19 cellular contexts compared by ENCODE assay signal in genomic region chr2:102967451-102967850, GRCh38.
DNase-seq lines count a peak whose midpoint lies in the region; ATAC-seq and TF ChIP-seq lines count a peak whose summit lies in the region.
"Had no signal": no experiment of that assay in that cellular context is flagged by ENCODE, and none has a peak within 500 bp of the region (broad histone marks: within the 10 kb centered on the region; RNA-seq: fewer than 3 reads in every experiment).

No MANE protein-coding gene starts in this region.

- no peaks in the 10 kb centered on the region for H3F3A ChIP-seq in SK-N-SH (replicated peaks; ENCODE audit: insufficient read depth)

- peak; percentile 45 to 76; a peak in 3 of 4 replicates for TF ChIP-seq EP300 in SK-N-SH (IDR thresholded peaks at IDR 0.05; ENCODE audit: borderline replicate concordance in 1 of 2, low read depth in 1 of 2, low read length in 1 of 2)

- no peaks in the 10 kb centered on the region; the same call in 1 of the 2 replicates for H3K9me2 ChIP-seq in SK-N-SH

- H3K4me2 ChIP-seq in SK-N-SH: peak overlapping the region; percentile 30; the same call in 1 of the 2 replicates

- TF ChIP-seq RAD21 in SK-N-SH (IDR thresholded peaks at IDR 0.05; ENCODE audit: low read length): no peak

- no peak overlapping the region for H2AFZ ChIP-seq in SK-N-SH (ENCODE audit: low read depth)

- 3% methylated on average over 4 of the region's 4 CpGs for WGBS in SK-N-SH (ENCODE audit: low lambda C conversion rate)

- H3K9ac ChIP-seq in SK-N-SH: no peak overlapping the region

- CTCF ChIA-PET in SK-N-SH (lab: Yijun Ruan, JAX): interaction anchor here (1.0 kb wide), 1 partner anchor 11 kb away, joined by 3 read pairs; no protein-coding TSS in a partner anchor

- peak overlapping the region; percentile 9 to 80; a peak in 3 of 4 replicates for H3K27ac ChIP-seq in SK-N-SH (ENCODE audit: low read depth in 2 of 2, low read length in 1 of 2)
- H3K27ac ChIP-seq: dorsolateral prefrontal cortex, esophagus squamous epithelium, heart left ventricle, ovary, stomach, upper lobe of right lung had no signal

- H3K79me2 ChIP-seq in SK-N-SH (ENCODE audit: insufficient read depth): no peaks in the 10 kb centered on the region

- H3K4me1 ChIP-seq in BE2C (no peaks in the 10 kb centered on the region), SK-N-SH (ENCODE audit: control insufficient read depth in 1 of 2, insufficient read depth in 2 of 2, low read depth in 1 of 2, low read length in 1 of 2) (peaks cover 0 to 12% of the 10 kb centered on the region in 2 experiments; a peak in 2 of 4 replicates)
- H3K4me1 ChIP-seq: esophagus squamous epithelium, heart left ventricle, stomach, upper lobe of right lung had no signal

- TF ChIP-seq CTCF in BE2C (IDR thresholded peaks at IDR 0.05; ENCODE audit: low read depth, low read length) (no peak), SK-N-SH (IDR thresholded peaks at IDR 0.05) (no peak)

- no peaks in the 10 kb centered on the region for H3K27me3 ChIP-seq in BE2C
- H3K27me3 ChIP-seq in SK-N-SH (ENCODE audit: insufficient read depth): no peaks in the 10 kb centered on the region
- H3K27me3 ChIP-seq: dorsolateral prefrontal cortex, esophagus squamous epithelium, heart left ventricle, ovary, stomach, upper lobe of right lung had no signal

- peak; percentile 5 for DNase-seq in BE2C
- DNase-seq in HK-2 (ENCODE audit: unreplicated experiment): peak; percentile 7
- DNase-seq in SK-N-SH: peak; percentile 55
- DNase-seq in kidney tubule cell (ENCODE audit: low spot score): peak; percentile 17
- DNase-seq in erythroblast (lab: John Stamatoyannopoulos, UW): no peak
- DNase-seq in NCI-H2227 treated with DMSO at 0.1 percent for 48 hours (lab: John Stamatoyannopoulos, UW): no peak
- DNase-seq: activated naive CD8-positive, alpha-beta T cell treated with anti-CD3 and anti-CD28 coated beads, Interleukin-2, amount 10 ng/mL, durations not matched to agents 7 days and 5 days; dorsolateral prefrontal cortex; esophagus squamous epithelium; GF-D8; heart left ventricle; islet precursor cell; NCI-H187; ovary; stimulated activated CD4-positive, alpha-beta T cell treated with anti-CD3 and anti-CD28 coated beads, Interleukin-2, amount 100 ng/mL, for 24 hours; stomach; upper lobe of right lung had no signal

- H4K20me1 ChIP-seq in SK-N-SH (ENCODE audit: insufficient read depth): no peaks in the 10 kb centered on the region

- no peak overlapping the region for H3K4me3 ChIP-seq in BE2C (ENCODE audit: low read depth, low read length)
- H3K4me3 ChIP-seq in SK-N-SH (ENCODE audit: low read depth in 2 of 2, low read length in 1 of 2): no peak overlapping the region
- H3K4me3 ChIP-seq: dorsolateral prefrontal cortex, esophagus squamous epithelium, heart left ventricle, ovary, stomach, upper lobe of right lung had no signal

- no peaks in the 10 kb centered on the region for H3K9me3 ChIP-seq in BE2C
- H3K9me3 ChIP-seq in SK-N-SH: no peaks in the 10 kb centered on the region
- H3K9me3 ChIP-seq: esophagus squamous epithelium, heart left ventricle, ovary, stomach, upper lobe of right lung had no signal

- POLR2A ChIA-PET in SK-N-SH (lab: Yijun Ruan, JAX): no interaction called here

- no peak for TF ChIP-seq POLR2A in erythroblast (IDR thresholded peaks at IDR 0.05; ENCODE audit: low read length)

- H3K36me3 ChIP-seq in BE2C: no peaks in the 10 kb centered on the region
- no peaks in the 10 kb centered on the region for H3K36me3 ChIP-seq in SK-N-SH (replicated peaks in 1 of 2; ENCODE audit: control insufficient read depth in 1 of 2, insufficient read depth in 2 of 2, low read length in 1 of 2)
- H3K36me3 ChIP-seq: esophagus squamous epithelium, heart left ventricle, ovary, stomach, upper lobe of right lung had no signal

- ATAC-seq in HG03460 (IDR thresholded peaks at IDR 0.05; ENCODE audit: unreplicated experiment): no peak
- ATAC-seq in GM21723 (IDR thresholded peaks at IDR 0.05; ENCODE audit: unreplicated experiment): no peak
- ATAC-seq: heart left ventricle, upper lobe of right lung had no signal

TF ChIP-seq in SK-N-SH, 30 proteins besides CTCF, POLR2A, EP300 and RAD21 (continues in another document):
- TF ChIP-seq ELF1 (IDR thresholded peaks at IDR 0.05) (no peak), FOXJ3 (CRISPR knock-in tag; IDR thresholded peaks at IDR 0.05) (no peak), USF1 (IDR thresholded peaks at IDR 0.05; ENCODE audit: borderline replicate concordance, low read depth) (no peak), EZH2phosphoT487 (IDR thresholded peaks at IDR 0.05; ENCODE audit: borderline replicate concordance, low read depth) (no peak), NRF1 (IDR thresholded peaks at IDR 0.05; ENCODE audit: low read depth, low read length) (no peak), GATA2 (CRISPR knock-in tag; IDR thresholded peaks at IDR 0.05) (no peak), RFX5 (IDR thresholded peaks at IDR 0.05; ENCODE audit: low read length) (no peak), REST (IDR thresholded peaks at IDR 0.05; ENCODE audit: low read depth, low read length) (no peak), JUND (IDR thresholded peaks at IDR 0.05) (peak; percentile 39; the same call in 1 of the 2 replicates), MAX (IDR thresholded peaks at IDR 0.05; ENCODE audit: low read depth) (no peak), MXI1 (IDR thresholded peaks at IDR 0.05; ENCODE audit: low read depth, low read length) (no peak), GABPA (IDR thresholded peaks at IDR 0.05; ENCODE audit: low read depth) (no peak), TEAD4 (IDR thresholded peaks at IDR 0.05; ENCODE audit: borderline replicate concordance, insufficient read depth) (no peak), TAF1 (IDR thresholded peaks at IDR 0.05; ENCODE audit: borderline replicate concordance, low read depth, low read length) (no peak), RXRA (IDR thresholded peaks at IDR 0.05; ENCODE audit: borderline replicate concordance, low read depth) (peak; percentile 35; the same call in 1 of the 2 replicates), FOXM1 (IDR thresholded peaks at IDR 0.05; ENCODE audit: low read depth) (no peak), IRF3 (IDR thresholded peaks at IDR 0.05; ENCODE audit: low read depth, low read length) (no peak), FOSL2 (IDR thresholded peaks at IDR 0.05; ENCODE audit: borderline replicate concordance, low read depth) (peak; percentile 43; the same call in 1 of the 2 replicates)

Comparison
In these comparisons a context has a peak if more than half of its experiments do, and no peak if none do; other contexts are left out.
1. DNase-seq: peak in BE2C (single experiment), HK-2 (single experiment), SK-N-SH (single experiment) and kidney tubule cell (single experiment); none in erythroblast (0 of 2) and NCI-H2227 treated with DMSO at 0.1 percent for 48 hours (single experiment).